ENCODE assay signal across 10 cellular contexts in the genomic region with DNA sequence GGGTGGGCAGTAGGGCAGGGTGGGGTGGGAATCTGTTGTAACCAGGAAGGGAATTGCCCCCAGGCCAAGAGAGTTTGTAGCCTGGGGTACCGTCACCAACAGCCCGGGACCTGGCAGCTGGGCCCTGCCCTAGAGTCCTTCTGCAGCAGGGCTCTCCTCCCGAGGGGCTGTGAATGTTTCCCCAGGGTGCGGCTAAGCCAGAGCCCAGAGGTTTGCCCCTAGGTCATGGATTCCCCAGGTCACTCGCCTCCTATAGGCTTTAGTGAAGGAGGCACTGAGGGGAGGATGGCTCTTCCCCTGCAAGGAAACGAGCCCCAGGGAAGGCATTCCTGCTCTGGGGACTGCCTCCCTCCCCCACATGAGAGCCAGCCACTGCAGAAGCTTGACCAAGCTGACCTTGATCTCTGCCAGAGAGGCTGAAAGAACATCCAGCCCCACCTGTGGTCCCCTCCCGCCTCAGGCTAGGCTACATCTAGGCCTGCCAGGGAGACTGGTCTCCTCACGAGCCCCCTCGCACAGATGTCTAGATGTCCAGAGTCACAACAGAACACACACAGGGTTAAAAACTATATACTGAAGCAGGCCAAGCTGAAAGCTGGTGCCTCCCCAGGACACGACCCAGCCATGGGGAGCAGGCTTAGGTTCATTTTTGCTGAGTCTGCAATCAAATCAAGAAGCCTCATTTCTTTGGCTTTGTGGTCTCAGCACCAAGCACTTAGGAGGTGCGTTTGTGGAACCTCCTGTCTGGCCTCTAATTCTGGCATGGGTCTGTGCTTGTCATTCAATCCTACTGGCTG.
"Had no signal": no experiment of that assay in that cellular context is flagged by ENCODE, and none has a peak within 500 bp of the region (broad histone marks: within the 10 kb centered on the region; RNA-seq: fewer than 3 reads in every experiment).

No MANE protein-coding gene starts in this region.

- DNase-seq: activated B cell treated with CpG ODN at 0.5 μM for 24 hours; activated CD4-positive, alpha-beta T cell treated with anti-CD3 and anti-CD28 coated beads, Interleukin-2, amount 10 ng/mL, durations not matched to agents 7 days and 5 days; activated naive CD4-positive, alpha-beta T cell treated with Interleukin-2 at 50 U/mL for 16 hours; activated naive CD8-positive, alpha-beta T cell treated with anti-CD3 and anti-CD28 coated beads, Interleukin-2, amount 50 U/mL, for 24 hours; effector CD4-positive, alpha-beta T cell; heart right ventricle; left ventricle myocardium superior had no signal

- H3K4me3 Mint-ChIP-seq: activated B cell treated with CpG ODN at 0.5 μM for 24 hours; activated CD4-positive, alpha-beta T cell treated with anti-CD3 and anti-CD28 coated beads, Interleukin-2, amount 10 ng/mL, durations not matched to agents 7 days and 5 days; activated naive CD8-positive, alpha-beta T cell treated with anti-CD3 and anti-CD28 coated beads, Interleukin-2, amount 50 U/mL, for 24 hours; T-helper 1 cell treated with Interleukin-12 subunit alpha and Interleukin-12 subunit beta and Interleukin-4 antibody, amounts not matched to agents 30 μg/mL and 1 μg/mL, for 36 hours had no signal

- H3K4me3 ChIP-seq: cardiac muscle cell, heart right ventricle, tibial nerve had no signal

- H3K27me3 ChIP-seq: cardiac muscle cell, tibial nerve had no signal

- H3K9me3 ChIP-seq: heart right ventricle, tibial nerve had no signal

- H3K27me3 Mint-ChIP-seq: activated B cell treated with CpG ODN at 0.5 μM for 24 hours; activated naive CD8-positive, alpha-beta T cell treated with anti-CD3 and anti-CD28 coated beads, Interleukin-2, amount 50 U/mL, for 24 hours had no signal

- H3K4me1 ChIP-seq: heart right ventricle, tibial nerve had no signal

- H3K9me3 Mint-ChIP-seq: activated CD4-positive, alpha-beta T cell treated with anti-CD3 and anti-CD28 coated beads, Interleukin-2, amount 10 ng/mL, durations not matched to agents 7 days and 5 days; activated naive CD8-positive, alpha-beta T cell treated with anti-CD3 and anti-CD28 coated beads, Interleukin-2, amount 50 U/mL, for 24 hours; T-helper 1 cell treated with Interleukin-12 subunit alpha and Interleukin-12 subunit beta and Interleukin-4 antibody, amounts not matched to agents 30 μg/mL and 1 μg/mL, for 36 hours had no signal

- H3K36me3 ChIP-seq: cardiac muscle cell, heart right ventricle, tibial nerve had no signal

- ATAC-seq: activated naive CD8-positive, alpha-beta T cell treated with anti-CD3 and anti-CD28 coated beads, Interleukin-2, amount 50 U/mL, for 24 hours had no signal

- H3K27ac Mint-ChIP-seq: activated B cell treated with CpG ODN at 0.5 μM for 24 hours; activated CD4-positive, alpha-beta T cell treated with anti-CD3 and anti-CD28 coated beads, Interleukin-2, amount 10 ng/mL, durations not matched to agents 7 days and 5 days; activated naive CD8-positive, alpha-beta T cell treated with anti-CD3 and anti-CD28 coated beads, Interleukin-2, amount 50 U/mL, for 24 hours; T-helper 1 cell treated with Interleukin-12 subunit alpha and Interleukin-12 subunit beta and Interleukin-4 antibody, amounts not matched to agents 30 μg/mL and 1 μg/mL, for 36 hours had no signal

- H3K4me1 Mint-ChIP-seq: activated B cell treated with CpG ODN at 0.5 μM for 24 hours; activated CD4-positive, alpha-beta T cell treated with anti-CD3 and anti-CD28 coated beads, Interleukin-2, amount 10 ng/mL, durations not matched to agents 7 days and 5 days; activated naive CD8-positive, alpha-beta T cell treated with anti-CD3 and anti-CD28 coated beads, Interleukin-2, amount 50 U/mL, for 24 hours had no signal

- H3K27ac ChIP-seq: cardiac muscle cell, heart right ventricle, tibial nerve had no signal
